ENCODE assay signal across 22 cellular contexts in the genomic region with DNA sequence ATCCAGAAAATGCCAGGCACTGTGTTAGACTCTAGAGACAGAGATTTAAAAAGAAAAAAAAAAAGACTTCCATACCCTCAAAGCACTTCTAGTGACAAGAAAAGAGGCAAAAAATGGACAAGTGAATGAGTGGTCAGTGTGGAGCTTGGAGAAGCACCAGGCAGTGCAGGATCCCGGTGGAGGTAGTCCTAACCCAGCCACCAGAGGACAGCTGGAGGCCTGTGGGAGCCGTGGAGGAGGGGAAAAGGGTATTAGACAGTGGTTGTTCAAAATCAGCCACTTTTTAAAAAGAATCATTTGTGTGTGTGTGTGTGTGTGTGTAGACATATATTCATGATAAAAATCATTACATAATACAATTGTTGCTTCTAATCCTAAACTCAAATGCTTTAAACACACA.
"Had no signal": no experiment of that assay in that cellular context is flagged by ENCODE, and none has a peak within 500 bp of the region (broad histone marks: within the 10 kb centered on the region; RNA-seq: fewer than 3 reads in every experiment).

No MANE protein-coding gene starts in this region.

- ATAC-seq: Panc1, PC-3 had no signal

- DNase-seq: Karpas-422; KG1; MG63; NCI-H1092 treated with DMSO at 0.1 percent for 48 hours; NCI-H1436; NCI-H187; NCI-H2029; NCI-H2081 treated with DMSO at 0.1 percent for 48 hours; NCI-H2171; NCI-H226; NCI-H446; NCI-H510A; NCI-H524 treated with DMSO at 0.1 percent for 48 hours; NCI-H69; NK-92 treated with Interleukin-12 subunit alpha and Interleukin-12 subunit beta, amount 100 ng/mL, for 24 hours; PC-3; SHP77; SK-N-SH had no signal

- H3K27ac ChIP-seq: HL-60, RWPE1 had no signal

- H3K4me3 ChIP-seq: MG63 had no signal

- H3K27me3 ChIP-seq: MG63 had no signal

- H3K36me3 ChIP-seq: MG63 had no signal

- H3K9ac ChIP-seq: SK-N-SH had no signal

- H3K4me2 ChIP-seq: SK-N-SH had no signal

- H3K9me3 ChIP-seq: MG63, SK-N-SH had no signal

- FAIRE-seq: HTR-8/SVneo had no signal
